3 cellular contexts compared by ENCODE assay signal in genomic region chr5:150137997-150138396, GRCh38.
TF ChIP-seq lines count a peak whose summit lies in the region.

No MANE protein-coding gene starts in this region.

TF ChIP-seq in SK-N-SH, 30 proteins besides CTCF, POLR2A, EP300 and RAD21:
- no peak for TF ChIP-seq YY1 (IDR thresholded peaks at IDR 0.05; ENCODE audit: low read depth)
- TF ChIP-seq RXRA (IDR thresholded peaks at IDR 0.05; ENCODE audit: borderline replicate concordance, low read depth) = no peak
- TF ChIP-seq GABPA (IDR thresholded peaks at IDR 0.05; ENCODE audit: low read depth) = no peak
- no peak for TF ChIP-seq USF2 (IDR thresholded peaks at IDR 0.05; ENCODE audit: borderline replicate concordance, low read depth, low read length)
- no peak for TF ChIP-seq POLR2AphosphoS5 (IDR thresholded peaks at IDR 0.05; ENCODE audit: low read depth, low read length)
TF ChIP-seq in SK-N-SH: peak in this region for 0.

TF ChIP-seq in SK-N-SH treated with all-trans-retinoic acid at 6 μM for 48 hours, 23 proteins besides CTCF, POLR2A, EP300 and RAD21:
- TF ChIP-seq TCF4 (CRISPR knock-in tag; IDR thresholded peaks at IDR 0.05; ENCODE audit: borderline replicate concordance) (no peak), TOX (CRISPR knock-in tag; IDR thresholded peaks at IDR 0.05; ENCODE audit: borderline replicate concordance) (no peak), ISL1 (CRISPR knock-in tag; IDR thresholded peaks at IDR 0.05) (no peak), ZC3H10 (CRISPR knock-in tag; IDR thresholded peaks at IDR 0.05) (no peak), POU6F1 (CRISPR knock-in tag; IDR thresholded peaks at IDR 0.05; ENCODE audit: borderline replicate concordance, low read depth) (no peak), CSDC2 (CRISPR knock-in tag; IDR thresholded peaks at IDR 0.05) (no peak), PPARA (CRISPR knock-in tag; IDR thresholded peaks at IDR 0.05; ENCODE audit: borderline replicate concordance) (no peak), ZNF70 (CRISPR knock-in tag; IDR thresholded peaks at IDR 0.05) (no peak), TSHZ2 (CRISPR knock-in tag; IDR thresholded peaks at IDR 0.05) (no peak), ZNF565 (CRISPR knock-in tag; conservative IDR thresholded peaks at IDR 0.05; ENCODE audit: low read depth) (no peak), BACH2 (CRISPR knock-in tag; IDR thresholded peaks at IDR 0.05; ENCODE audit: borderline replicate concordance) (no peak), CSRNP3 (CRISPR knock-in tag; IDR thresholded peaks at IDR 0.05) (no peak), OSR1 (CRISPR knock-in tag; IDR thresholded peaks at IDR 0.05) (no peak), CREB5 (CRISPR knock-in tag; IDR thresholded peaks at IDR 0.05; ENCODE audit: low read depth) (no peak), GLIS3 (CRISPR knock-in tag; IDR thresholded peaks at IDR 0.05) (no peak)

TF ChIP-seq in endothelial cell of umbilical vein, 7 proteins besides CTCF, POLR2A, EP300 and RAD21:
- TF ChIP-seq MYC (IDR thresholded peaks at IDR 0.05; ENCODE audit: low read depth, low read length) = no peak
- no peak for TF ChIP-seq FOS (IDR thresholded peaks at IDR 0.05; ENCODE audit: borderline replicate concordance, insufficient read depth, low read length)
- no peak for TF ChIP-seq JUN (IDR thresholded peaks at IDR 0.05; ENCODE audit: borderline replicate concordance, insufficient read depth, insufficient read length, low read depth)
- no peak for TF ChIP-seq GATA2 (IDR thresholded peaks at IDR 0.05; ENCODE audit: insufficient read depth, insufficient read length, low read depth, low read length)
- TF ChIP-seq POLR2AphosphoS5 (IDR thresholded peaks at IDR 0.05; ENCODE audit: insufficient read depth, low read depth, low read length) = no peak
- TF ChIP-seq MAX (IDR thresholded peaks at IDR 0.05; ENCODE audit: insufficient read depth, insufficient read length) = no peak
- no peak for TF ChIP-seq EZH2 (IDR thresholded peaks at IDR 0.05; ENCODE audit: borderline replicate concordance, low read depth, low read length, severe bottlenecking)
